33 cellular contexts compared by ENCODE assay signal in genomic region chr17:52011070-52011469, GRCh38.
"Had no signal": no experiment of that assay in that cellular context is flagged by ENCODE, and none has a peak within 500 bp of the region (broad histone marks: within the 10 kb centered on the region; RNA-seq: fewer than 3 reads in every experiment).

No MANE protein-coding gene starts in this region.

- H3K27me3 ChIP-seq: adrenal gland, ascending aorta, body of pancreas, brain microvascular endothelial cell, breast epithelium, cardiac muscle cell had no signal

- H3K9me3 ChIP-seq: ascending aorta, body of pancreas, breast epithelium had no signal

- FAIRE-seq: astrocyte, bronchial epithelial cell, colon had no signal

- H3K4me1 ChIP-seq: adrenal gland, ascending aorta, body of pancreas, breast epithelium had no signal

- H3K36me3 ChIP-seq: adrenal gland, ascending aorta, brain microvascular endothelial cell, breast epithelium, cardiac muscle cell had no signal

- ATAC-seq: activated naive CD4-positive, alpha-beta T cell treated with anti-CD3 and anti-CD28 coated beads, Interleukin-2, amount 50 U/mL, for 72 hours; activated naive CD8-positive, alpha-beta T cell treated with anti-CD3 and anti-CD28 coated beads, Interleukin-2, amount 50 U/mL, for 24 hours; activated T-cell treated with anti-CD3 and anti-CD28 coated beads, Interleukin-2, amount 50 U/mL, for 4 hours; activated T-cell treated with anti-CD3 and anti-CD28 coated beads, Interleukin-2, amount 50 U/mL, for 72 hours; activated T-helper 17 cell treated with anti-CD3 and anti-CD28 coated beads, Interleukin-2, amount 50 U/mL, for 72 hours; body of pancreas had no signal

- H3K27ac ChIP-seq: adrenal gland, ascending aorta, body of pancreas, brain microvascular endothelial cell, breast epithelium, cardiac muscle cell had no signal

- DNase-seq: activated effector memory CD4-positive, alpha-beta T cell treated with anti-CD3 and anti-CD28 coated beads, Interleukin-2, amount 50 U/mL, for 16 hours; activated effector memory CD4-positive, alpha-beta T cell treated with Interleukin-2 at 50 U/mL for 16 hours; activated gamma-delta T cell; activated gamma-delta T cell treated with Interleukin-2 at 50 U/mL for 16 hours; activated naive CD4-positive, alpha-beta T cell; activated naive CD4-positive, alpha-beta T cell treated with anti-CD3 and anti-CD28 coated beads for 36 hours; activated naive CD4-positive, alpha-beta T cell treated with anti-CD3 and anti-CD28 coated beads, Interleukin-2, amount 10 ng/mL, durations not matched to agents 7 days and 5 days; activated naive CD4-positive, alpha-beta T cell treated with anti-CD3 and anti-CD28 coated beads, Interleukin-2, amount 50 U/mL, for 16 hours; activated naive CD4-positive, alpha-beta T cell treated with Interleukin-2 at 50 U/mL for 16 hours; activated naive CD8-positive, alpha-beta T cell treated with anti-CD3 and anti-CD28 coated beads for 36 hours; activated naive CD8-positive, alpha-beta T cell treated with anti-CD3 and anti-CD28 coated beads, Interleukin-2, amount 10 ng/mL, durations not matched to agents 7 days and 5 days; activated naive CD8-positive, alpha-beta T cell treated with anti-CD3 and anti-CD28 coated beads, Interleukin-2, amount 50 U/mL, for 24 hours; activated T-cell treated with anti-CD3 and anti-CD28 coated beads, Interleukin-2, amount 50 U/mL, for 4 hours; activated T-cell treated with anti-CD3 and anti-CD28 coated beads, Interleukin-2, amount 50 U/mL, for 48 hours; activated T-cell treated with anti-CD3 and anti-CD28 coated beads, Interleukin-2, amount 50 U/mL, for 72 hours; adrenal gland; amniotic stem cell; amygdala; anterior cingulate cortex; aorta; body of pancreas; brain microvascular endothelial cell; caudate nucleus; central memory CD4-positive, alpha-beta T cell; cerebellar nuclear complex had no signal

- H3K4me3 ChIP-seq: adrenal gland, ascending aorta, body of pancreas, breast epithelium, cardiac muscle cell had no signal
